In the genomic region with DNA sequence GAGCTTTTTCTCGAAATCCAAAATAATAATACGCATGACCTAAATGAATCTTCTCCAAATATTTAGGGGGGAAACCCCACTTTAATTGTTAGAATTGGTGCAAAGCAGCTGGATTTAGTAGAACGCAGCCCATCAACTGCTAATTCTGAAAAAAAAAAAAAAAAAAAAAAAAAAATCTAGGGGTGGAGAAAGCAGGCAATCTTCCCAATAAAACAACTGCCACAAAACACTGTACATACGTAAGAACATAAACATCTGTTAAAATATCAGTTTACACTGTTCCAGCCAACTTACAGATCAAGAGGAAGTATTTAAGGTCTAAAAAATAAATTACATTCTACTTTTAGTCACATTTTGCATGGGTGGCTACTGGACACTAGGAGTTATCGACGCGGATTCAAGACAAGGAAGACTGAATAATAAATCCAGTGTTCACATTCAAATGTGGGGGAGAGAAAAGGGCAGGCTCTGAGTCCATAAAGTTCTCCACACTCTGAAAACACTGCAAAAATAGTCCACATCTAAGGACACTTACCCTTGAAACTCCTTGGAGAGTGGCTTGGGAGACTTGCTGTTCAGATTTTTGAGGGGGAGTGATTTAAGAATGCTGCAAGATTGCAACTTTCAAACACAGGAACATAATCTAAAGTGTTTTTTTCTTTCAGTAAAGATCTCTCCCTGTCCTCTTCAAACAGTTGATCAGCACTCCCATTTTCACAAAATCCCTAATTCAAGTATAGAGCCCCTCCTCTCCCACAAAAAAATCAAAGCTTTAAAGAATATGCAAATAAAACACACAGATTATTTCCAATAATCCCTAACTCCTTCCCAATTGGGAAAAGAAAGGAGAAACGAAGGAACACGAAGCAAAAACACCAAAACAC, we compare ENCODE assay signal across 8 cellular contexts. TPM values are rescaled to one million over a fixed set of nuclear protein-coding genes. Genes with fewer than 3 reads are reported as not detected.
DNase-seq lines count a peak whose midpoint lies in the region; ATAC-seq, FAIRE-seq and TF ChIP-seq lines count a peak whose summit lies in the region.

No MANE protein-coding gene starts in this region.

- no peak for DNase-seq in activated CD4-positive, alpha-beta T cell treated with anti-CD3 and anti-CD28 coated beads, Interleukin-2, amount 10 ng/mL, durations not matched to agents 7 days and 5 days
- no peak for DNase-seq in activated CD4-positive, alpha-beta T cell treated with anti-CD3 and anti-CD28 coated beads for 48 hours
- DNase-seq in RWPE2 (ENCODE audit: low spot score) = no peak
- peak; percentile 0 for DNase-seq in esophagus muscularis mucosa (ENCODE audit: extremely low spot score)
- DNase-seq in stimulated activated CD4-positive, alpha-beta T cell treated with anti-CD3 and anti-CD28 coated beads, Interleukin-2, amount 100 ng/mL, for 48 hours = no peak
- no peak for DNase-seq in GM12892 (ENCODE audit: insufficient read length)

- no peaks in the 10 kb centered on the region for H3K27me3 ChIP-seq in RWPE2 (ENCODE audit: insufficient read depth, poor library complexity, severe bottlenecking)
- H3K27me3 ChIP-seq in esophagus muscularis mucosa = no peaks in the 10 kb centered on the region
- H3K27me3 ChIP-seq in neutrophil = no peaks in the 10 kb centered on the region

- H3K4me1 ChIP-seq in RWPE2 (ENCODE audit: insufficient read depth, poor library complexity, severe bottlenecking) (peaks cover 13% of the 10 kb centered on the region), esophagus muscularis mucosa (peaks cover 27 to 57% (median 52%) of the 10 kb centered on the region in 4 donors), neutrophil (ENCODE audit: control insufficient read depth in 1 of 2, insufficient read depth in 1 of 2, low read depth in 1 of 2, low read length in 1 of 2) (peaks cover 23 to 27% of the 10 kb centered on the region in 2 experiments)

- H3K27ac ChIP-seq in RWPE2 (ENCODE audit: poor library complexity, severe bottlenecking) (peak overlapping the region; percentile 78), esophagus muscularis mucosa (replicated peaks in 1 of 4) (peak overlapping the region; percentile 98 to 100 (median 98)), neutrophil (peak overlapping the region; percentile 99)

- no peak for TF ChIP-seq CTCF in RWPE2 (IDR thresholded peaks at IDR 0.05; ENCODE audit: poor library complexity, severe bottlenecking)
- no peak for TF ChIP-seq CTCF in esophagus muscularis mucosa (IDR thresholded peaks at IDR 0.05)
- no peak for TF ChIP-seq CTCF in neutrophil (IDR thresholded peaks at IDR 0.05)

- no peaks in the 10 kb centered on the region for H3K9me3 Mint-ChIP-seq in activated CD4-positive, alpha-beta T cell treated with anti-CD3 and anti-CD28 coated beads, Interleukin-2, amount 10 ng/mL, durations not matched to agents 7 days and 5 days

- peak overlapping the region; percentile 94 for H3K4me3 ChIP-seq in RWPE2 (ENCODE audit: severe bottlenecking)
- peak overlapping the region; percentile 83 to 98 (median 90) for H3K4me3 ChIP-seq in esophagus muscularis mucosa
- peak overlapping the region; percentile 91 for H3K4me3 ChIP-seq in neutrophil (ENCODE audit: low read depth in 1 of 2, low read length in 1 of 2)

- peaks cover 44% of the 10 kb centered on the region for H3K4me1 Mint-ChIP-seq in activated CD4-positive, alpha-beta T cell treated with anti-CD3 and anti-CD28 coated beads, Interleukin-2, amount 10 ng/mL, durations not matched to agents 7 days and 5 days

- TF ChIP-seq POLR2A in esophagus muscularis mucosa (IDR thresholded peaks at IDR 0.05; ENCODE audit: low read depth) (no peak), GM12892 (IDR thresholded peaks at IDR 0.05; ENCODE audit: low read depth, low read length) (no peak)

- ATAC-seq in RWPE2 (ENCODE audit: low read depth) = no peak
- ATAC-seq in GM21576 (IDR thresholded peaks at IDR 0.05; ENCODE audit: unreplicated experiment) = no peak

- H3K36me3 Mint-ChIP-seq in activated CD4-positive, alpha-beta T cell treated with anti-CD3 and anti-CD28 coated beads, Interleukin-2, amount 10 ng/mL, durations not matched to agents 7 days and 5 days (ENCODE audit: low read depth) = peaks cover 15% of the 10 kb centered on the region

- no peaks in the 10 kb centered on the region for H3K27me3 Mint-ChIP-seq in activated CD4-positive, alpha-beta T cell treated with anti-CD3 and anti-CD28 coated beads, Interleukin-2, amount 10 ng/mL, durations not matched to agents 7 days and 5 days

- H3K9me3 ChIP-seq in RWPE2 (ENCODE audit: severe bottlenecking) (no peaks in the 10 kb centered on the region), esophagus muscularis mucosa (no peaks in the 10 kb centered on the region), neutrophil (no peaks in the 10 kb centered on the region)

- H3K27ac Mint-ChIP-seq in activated CD4-positive, alpha-beta T cell treated with anti-CD3 and anti-CD28 coated beads, Interleukin-2, amount 10 ng/mL, durations not matched to agents 7 days and 5 days = peak overlapping the region; percentile 98

- POLR2A ChIA-PET in activated CD4-positive, alpha-beta T cell treated with anti-CD3 and anti-CD28 coated beads, Interleukin-2, amount 10 ng/mL, durations not matched to agents 7 days and 5 days (lab: Charles Lee) = no interaction called here

- CTCF ChIA-PET in activated CD4-positive, alpha-beta T cell treated with anti-CD3 and anti-CD28 coated beads, Interleukin-2, amount 10 ng/mL, durations not matched to agents 7 days and 5 days (lab: Charles Lee) = interaction anchor here (0.6 to 0.7 kb wide), 2 partner anchors 155 to 196 kb away, joined by 3 read pairs; no protein-coding TSS in a partner anchor

- FAIRE-seq in GM12892 (lab: Jason Lieb, UNC) = no peak

- WGBS in esophagus muscularis mucosa = 12% methylated on average over 9 of the region's 9 CpGs

- peak overlapping the region; percentile 99 for H3K4me3 Mint-ChIP-seq in activated CD4-positive, alpha-beta T cell treated with anti-CD3 and anti-CD28 coated beads, Interleukin-2, amount 10 ng/mL, durations not matched to agents 7 days and 5 days

- intact Hi-C loops in esophagus muscularis mucosa (cut with DNase I) = loop anchor here (1.0 to 10.0 kb wide), 2 partner anchors 60 to 77 kb away; no protein-coding TSS in a partner anchor

- H3K36me3 ChIP-seq in RWPE2 (ENCODE audit: low read depth) (peaks cover 19% of the 10 kb centered on the region), esophagus muscularis mucosa (peaks cover 0 to 7% (median 7%) of the 10 kb centered on the region in 4 donors), neutrophil (peaks cover 12% of the 10 kb centered on the region)

- no peak for TF ChIP-seq EP300 in esophagus muscularis mucosa (IDR thresholded peaks at IDR 0.05)

RNA-seq across cellular contexts. Expression of a gene that starts 1.3 kb away (rescaled TPM):
- 10 to 100 TPM; 25.6 to 29.4 TPM for total RNA-seq in activated CD4-positive, alpha-beta T cell treated with anti-CD3 and anti-CD28 coated beads, Interleukin-2, amount 10 ng/mL, durations not matched to agents 7 days and 5 days
- total RNA-seq in esophagus muscularis mucosa = 10 to 100 TPM; 24.9 to 35.4 (median 27.9) TPM
- 8.4 TPM for polyA plus RNA-seq in GM12892 (2012; ENCODE audit: missing spikeins)
